15 cellular contexts compared by ENCODE assay signal in the genomic region with DNA sequence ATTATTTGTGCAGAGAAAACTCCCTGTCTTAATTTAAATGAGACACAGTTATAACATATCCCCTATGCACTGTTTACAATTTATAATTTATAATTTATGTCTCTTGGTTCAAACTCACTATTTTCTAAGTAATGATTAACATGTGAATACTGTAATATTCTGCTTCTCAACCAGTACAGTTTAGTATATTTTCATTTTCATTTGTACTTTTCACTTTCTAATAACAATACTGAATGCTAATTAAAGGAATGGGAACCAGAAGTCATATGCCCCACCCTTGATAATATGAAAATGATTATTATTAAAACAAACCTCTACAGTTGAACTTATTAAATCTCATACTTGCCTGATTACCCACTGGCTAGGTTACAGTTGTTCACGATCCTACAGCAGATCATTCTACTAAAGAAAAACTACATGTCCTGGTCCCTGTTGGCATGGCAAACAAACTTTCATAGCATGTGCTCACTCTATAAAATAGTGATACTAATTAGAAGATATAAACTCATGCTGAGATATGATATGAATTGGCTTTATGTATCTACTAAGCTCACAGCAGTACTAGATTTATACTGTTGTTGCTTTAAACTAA.
A peak's percentile ranks its signal among the peaks of the same experiment; 100 is the strongest.
DNase-seq lines count a peak whose midpoint lies in the region; ATAC-seq and TF ChIP-seq lines count a peak whose summit lies in the region.
"Had no signal": no experiment of that assay in that cellular context is flagged by ENCODE, and none has a peak within 500 bp of the region (broad histone marks: within the 10 kb centered on the region; RNA-seq: fewer than 3 reads in every experiment).

No MANE protein-coding gene starts in this region.

- TF ChIP-seq CTCF in natural killer cell (IDR thresholded peaks at IDR 0.05) (no peak), nephron progenitor cell (IDR thresholded peaks at IDR 0.05) (no peak)

- H3K4me3 Mint-ChIP-seq in natural killer cell (no peak overlapping the region), nephron progenitor cell (no peak overlapping the region)
- H3K4me3 Mint-ChIP-seq in natural killer cell treated with Interleukin-12 subunit alpha and Interleukin-12 subunit beta and Interleukin-15 and Interleukin-18, amount 100 ng/mL, for 72 hours, result no peak overlapping the region
- H3K4me3 Mint-ChIP-seq: IgD-negative memory B cell had no signal

- H3K4me1 Mint-ChIP-seq in natural killer cell (peaks cover 19 to 24% of the 10 kb centered on the region in 2 donors), nephron progenitor cell (peaks cover 66% of the 10 kb centered on the region)
- peaks cover 8 to 10% of the 10 kb centered on the region in 2 donors for H3K4me1 Mint-ChIP-seq in natural killer cell treated with Interleukin-12 subunit alpha and Interleukin-12 subunit beta and Interleukin-15 and Interleukin-18, amount 100 ng/mL, for 72 hours (ENCODE audit: low read depth in 2 of 2)

- H3K27me3 Mint-ChIP-seq in natural killer cell (ENCODE audit: low read depth in 2 of 2), result no peaks in the 10 kb centered on the region
- H3K27me3 Mint-ChIP-seq in natural killer cell treated with Interleukin-12 subunit alpha and Interleukin-12 subunit beta and Interleukin-15 and Interleukin-18, amount 100 ng/mL, for 72 hours, result no peaks in the 10 kb centered on the region
- peaks cover 3% of the 10 kb centered on the region for H3K27me3 Mint-ChIP-seq in nephron progenitor cell (ENCODE audit: low read depth, poor library complexity)
- H3K27me3 Mint-ChIP-seq: IgD-negative memory B cell had no signal

- ATAC-seq in natural killer cell, result no peak
- no peak for ATAC-seq in natural killer cell treated with Interleukin-12 subunit alpha and Interleukin-12 subunit beta and Interleukin-15 and Interleukin-18, amount 100 ng/mL, for 72 hours
- peak; percentile 57 for ATAC-seq in HG02642 (IDR thresholded peaks at IDR 0.05; ENCODE audit: poor library complexity, unreplicated experiment)
- peak; percentile 64 for ATAC-seq in HG03432 (IDR thresholded peaks at IDR 0.05; ENCODE audit: unreplicated experiment)
- ATAC-seq: lower lobe of right lung, upper lobe of right lung had no signal

- no peak overlapping the region for H3K27ac ChIP-seq in caudate nucleus (ENCODE audit: low read depth, low read length)
- H3K27ac ChIP-seq: lower lobe of right lung, upper lobe of right lung had no signal

- H3K36me3 Mint-ChIP-seq in natural killer cell (no peaks in the 10 kb centered on the region), nephron progenitor cell (ENCODE audit: low read depth) (peaks cover 4% of the 10 kb centered on the region)
- peaks cover 3% of the 10 kb centered on the region for H3K36me3 Mint-ChIP-seq in natural killer cell treated with Interleukin-12 subunit alpha and Interleukin-12 subunit beta and Interleukin-15 and Interleukin-18, amount 100 ng/mL, for 72 hours

- H3K27ac Mint-ChIP-seq in natural killer cell (peak overlapping the region; percentile 25 to 54), nephron progenitor cell (no peak overlapping the region)
- no peak overlapping the region for H3K27ac Mint-ChIP-seq in natural killer cell treated with Interleukin-12 subunit alpha and Interleukin-12 subunit beta and Interleukin-15 and Interleukin-18, amount 100 ng/mL, for 72 hours
- H3K27ac Mint-ChIP-seq: activated T-helper 2 cell treated with anti-CD3 and anti-CD28 coated beads, Interferon-gamma antibody, Interleukin-2, Interleukin-4, amounts not matched to agents 10 μg/mL and 5 μg/mL and 100 μg/mL, durations not matched to agents 14 hours and 24 hours and 36 hours had no signal

- H3K9me3 Mint-ChIP-seq in natural killer cell (no peaks in the 10 kb centered on the region), nephron progenitor cell (no peaks in the 10 kb centered on the region)
- H3K9me3 Mint-ChIP-seq in natural killer cell treated with Interleukin-12 subunit alpha and Interleukin-12 subunit beta and Interleukin-15 and Interleukin-18, amount 100 ng/mL, for 72 hours, result no peaks in the 10 kb centered on the region
- H3K9me3 Mint-ChIP-seq: activated T-helper 2 cell treated with anti-CD3 and anti-CD28 coated beads, Interferon-gamma antibody, Interleukin-2, Interleukin-4, amounts not matched to agents 10 μg/mL and 5 μg/mL and 100 μg/mL, durations not matched to agents 14 hours and 24 hours and 36 hours; IgD-negative memory B cell had no signal

- DNase-seq in natural killer cell, result no peak
- no peak for DNase-seq in natural killer cell treated with Interleukin-12 subunit alpha and Interleukin-12 subunit beta and Interleukin-15 and Interleukin-18, amount 100 ng/mL, for 72 hours (ENCODE audit: low spot score)
- no peak for DNase-seq in nephron progenitor cell
- DNase-seq in COLO829 (ENCODE audit: low spot score), result no peak
- DNase-seq in caudate nucleus (lab: John Stamatoyannopoulos, UW), result no peak
- DNase-seq in GM03348 (ENCODE audit: low spot score), result no peak
- DNase-seq: activated CD4-positive, alpha-beta T cell treated with anti-CD3 and anti-CD28 coated beads for 48 hours; head of caudate nucleus; lower lobe of right lung; stimulated activated CD8-positive, alpha-beta memory T cell treated with anti-CD3 and anti-CD28 coated beads, Interleukin-4, amount 100 ng/mL, for 48 hours; upper lobe of right lung had no signal

- intact Hi-C loops in natural killer cell (cut with micrococcal nuclease), result no loop called here

Comparison
In these comparisons a context has a peak if more than half of its experiments do, and no peak if none do; other contexts are left out.
1. H3K27ac Mint-ChIP-seq: peak in natural killer cell (2 of 2); none in natural killer cell treated with Interleukin-12 subunit alpha and Interleukin-12 subunit beta and Interleukin-15 and Interleukin-18, amount 100 ng/mL, for 72 hours (0 of 2) and nephron progenitor cell (single experiment).
2. ATAC-seq: peak in HG02642 (single experiment) and HG03432 (single experiment); none in natural killer cell (0 of 3) and natural killer cell treated with Interleukin-12 subunit alpha and Interleukin-12 subunit beta and Interleukin-15 and Interleukin-18, amount 100 ng/mL, for 72 hours (0 of 2).